In genomic region chr11:112241486-112241885, GRCh38 we compare ENCODE assay signal across 21 cellular contexts. TPM values are rescaled to one million over a fixed set of nuclear protein-coding genes. Genes with fewer than 3 reads are reported as not detected.
DNase-seq lines count a peak whose midpoint lies in the region; ATAC-seq, FAIRE-seq and TF ChIP-seq lines count a peak whose summit lies in the region.
"Had no signal": no experiment of that assay in that cellular context is flagged by ENCODE, and none has a peak within 500 bp of the region (broad histone marks: within the 10 kb centered on the region; RNA-seq: fewer than 3 reads in every experiment).

No MANE protein-coding gene starts in this region.

- CTCF ChIA-PET in AG04450 (lab: Charles Lee), result interaction anchor here (0.9 to 2.0 kb wide), 4 partner anchors 10 to 40 kb away, joined by 3 to 11 read pairs (median 8); no protein-coding TSS in a partner anchor

- no peaks in the 10 kb centered on the region for H3K9me3 ChIP-seq in AG04450 (ENCODE audit: control insufficient read depth, insufficient read depth, low read length)

- H3K36me3 ChIP-seq in H7 (replicated peaks; ENCODE audit: control insufficient read depth, insufficient read depth, low read length), result peaks cover 6% of the 10 kb centered on the region

- POLR2A ChIA-PET in AG04450 (lab: Yijun Ruan, JAX), result interaction anchor here (0.7 to 2.0 kb wide), 4 partner anchors 11 to 323 kb away, joined by 3 to 10 read pairs (median 4); no protein-coding TSS in a partner anchor

- DNase-seq in AG04450 (ENCODE audit: low read depth, low spot score) (peak; percentile 64), HTR-8/SVneo (ENCODE audit: insufficient read length, low spot score) (no peak), dedifferentiated amniotic fluid mesenchymal stem cell (ENCODE audit: extremely low spot score) (peak; percentile 75), myocyte (ENCODE audit: low read depth) (peak; percentile 82), Kasumi-1 (lab: John Stamatoyannopoulos, UW) (no peak), H7 (no peak), ecto neural progenitor cell (ENCODE audit: low spot score) (no peak)
- DNase-seq: ACHN; central memory CD4-positive, alpha-beta T cell; hypothalamus; NCI-H1417; NCI-H446 treated with DMSO at 0.1 percent for 48 hours; OCI-M1 had no signal

- H3K4me3 ChIP-seq in AG04450 (ENCODE audit: low read depth, low read length) (no peak overlapping the region), H7 (ENCODE audit: insufficient read depth, low read depth, low read length) (no peak overlapping the region)

- TF ChIP-seq CTCF in AG04450 (IDR thresholded peaks at IDR 0.05; ENCODE audit: low read depth, low read length), result no peak

- peak overlapping the region; percentile 21 for H3K27ac ChIP-seq in AG04450 (ENCODE audit: low read depth, low read length)
- H3K27ac ChIP-seq: VCaP had no signal

- H3K27me3 ChIP-seq in AG04450 (ENCODE audit: control insufficient read depth, insufficient read depth, low read length) (no peaks in the 10 kb centered on the region), H7 (ENCODE audit: control insufficient read depth, insufficient read depth, low read length) (no peaks in the 10 kb centered on the region)

- no peak for ATAC-seq in GM21619 (IDR thresholded peaks at IDR 0.05; ENCODE audit: unreplicated experiment)

- FAIRE-seq in HTR-8/SVneo (lab: Jason Lieb, UNC), result peak; percentile 66
- FAIRE-seq: endothelial cell of umbilical vein had no signal

RNA-seq across cellular contexts. Expression of gene PTS, which starts 15.3 kb away (rescaled TPM):
- 40.5 and 55.9 TPM in 2 replicates for polyA plus RNA-seq in AG04450 (2011; rRNA removed)
- polyA minus RNA-seq in AG04450 (2011; rRNA and poly(A)+ RNA removed), result 17.3 and 20.6 TPM in 2 replicates
- total RNA-seq in myocyte, result 27.9 and 32.8 TPM in 2 replicates
- polyA plus RNA-seq in myocyte (2012), result 45.8 TPM
- total RNA-seq in H7 (2014; rRNA removed; shearing (Covaris generic)), result 13.3 and 17.2 TPM in 2 replicates

RNA-seq across cellular contexts. Expression of gene PLET1, which starts 19.2 kb away (rescaled TPM):
- polyA plus RNA-seq in AG04450 (2011; rRNA removed), result not detected in 2 replicates
- polyA minus RNA-seq in AG04450 (2011; rRNA and poly(A)+ RNA removed), result not detected in 2 replicates
- not detected in 2 replicates for total RNA-seq in myocyte
- not detected for polyA plus RNA-seq in myocyte (2012)
- not detected in 2 replicates for total RNA-seq in H7 (2014; rRNA removed; shearing (Covaris generic))
- total RNA-seq: activated CD8-positive, alpha-beta memory T cell treated with anti-CD3 and anti-CD28 coated beads for 36 hours; endothelial cell of umbilical vein; lower leg skin; neural crest cell; skeletal muscle tissue; subcutaneous adipose tissue had no signal
- polyA plus RNA-seq: endothelial cell of umbilical vein had no signal

Comparison
In these comparisons a context has a peak if more than half of its experiments do, and no peak if none do; other contexts are left out.
1. DNase-seq: peak in AG04450 (single experiment), dedifferentiated amniotic fluid mesenchymal stem cell (single experiment) and myocyte (single experiment); none in HTR-8/SVneo (single experiment), Kasumi-1 (0 of 2), H7 (single experiment) and ecto neural progenitor cell (single experiment).